Comparison of ENCODE assay signal across 8 cellular contexts in genomic region chr2:173964565-173965371, GRCh38. TPM values are rescaled to one million over a fixed set of nuclear protein-coding genes. Genes with fewer than 3 reads are reported as not detected.
DNase-seq lines count a peak whose midpoint lies in the region; ATAC-seq, FAIRE-seq and TF ChIP-seq lines count a peak whose summit lies in the region.

No MANE protein-coding gene starts in this region.

- H3K4me1 ChIP-seq in Loucy (ENCODE audit: insufficient read depth, low read length, poor library complexity, severe bottlenecking) = peaks cover 43% of the 10 kb centered on the region
- H3K4me1 ChIP-seq in thyroid gland = peaks cover 10 to 11% of the 10 kb centered on the region in 2 donors

- intact Hi-C loops in thyroid gland (cut with DNase I) = no loop called here

- FAIRE-seq in D721Med (lab: Jason Lieb, UNC) = no peak

- no peak for TF ChIP-seq POLR2A in thyroid gland (IDR thresholded peaks at IDR 0.05)

- H4K20me1 ChIP-seq in Loucy (ENCODE audit: insufficient read depth, low read length, poor library complexity, severe bottlenecking) = peaks cover 39% of the 10 kb centered on the region

- peak overlapping the region; percentile 59 for H3K4me2 ChIP-seq in Loucy (ENCODE audit: low read depth, low read length, poor library complexity, severe bottlenecking)

- peaks cover 8% of the 10 kb centered on the region for H3F3A ChIP-seq in Loucy (ENCODE audit: low read depth)

- H3K9ac ChIP-seq in Loucy (ENCODE audit: low read depth, low read length, poor library complexity, severe bottlenecking) = peak overlapping the region; percentile 100

- H3K4me3 Mint-ChIP-seq in activated naive CD8-positive, alpha-beta T cell = peak overlapping the region; percentile 91
- H3K4me3 Mint-ChIP-seq in glutamatergic neuron (ENCODE audit: unreplicated experiment) (peak overlapping the region; percentile 97), osteocyte (ENCODE audit: unreplicated experiment) (peak overlapping the region; percentile 87)

- H3K79me2 ChIP-seq in Loucy (ENCODE audit: insufficient read depth, low read length) = peaks cover 59% of the 10 kb centered on the region

- H3K9me2 ChIP-seq in Loucy (replicated peaks; ENCODE audit: low read depth, low read length) = no peaks in the 10 kb centered on the region

- H3K27me3 ChIP-seq in Loucy (ENCODE audit: insufficient read depth, low read length, poor library complexity, severe bottlenecking) (peaks cover 4% of the 10 kb centered on the region), thyroid gland (no peaks in the 10 kb centered on the region)

- peaks cover 40% of the 10 kb centered on the region for H3K4me1 Mint-ChIP-seq in activated naive CD8-positive, alpha-beta T cell (ENCODE audit: low read depth)
- H3K4me1 Mint-ChIP-seq in glutamatergic neuron (ENCODE audit: low read depth, unreplicated experiment) (peaks cover 18% of the 10 kb centered on the region), osteocyte (ENCODE audit: unreplicated experiment) (peaks cover 36% of the 10 kb centered on the region)

- H3K9me3 Mint-ChIP-seq in activated naive CD8-positive, alpha-beta T cell (ENCODE audit: low read depth) = no peaks in the 10 kb centered on the region
- peaks cover 18% of the 10 kb centered on the region for H3K9me3 Mint-ChIP-seq in glutamatergic neuron (ENCODE audit: unreplicated experiment)
- no peaks in the 10 kb centered on the region for H3K9me3 Mint-ChIP-seq in osteocyte (ENCODE audit: unreplicated experiment)

- ATAC-seq in GM21528 (IDR thresholded peaks at IDR 0.05; ENCODE audit: low FRiP score, unreplicated experiment) = peak; percentile 18
- ATAC-seq in SK-N-SH treated with all-trans-retinoic acid at 6 μM for 48 hours = peak; percentile 47

- H3K36me3 ChIP-seq in Loucy (ENCODE audit: insufficient read depth, low read length) (0 out of 2 replicates have a peak, but pooled peaks cover 8% of the 10 kb centered on the region), thyroid gland (no peaks in the 10 kb centered on the region)

- DNase-seq in D721Med (ENCODE audit: insufficient read length, low spot score) (peak; percentile 22), glutamatergic neuron (peak; percentile 91), osteocyte (ENCODE audit: extremely low spot score, unreplicated experiment) (peak; percentile 95), thyroid gland (peak; percentile 90)

- peak overlapping the region; percentile 100 for H3K27ac Mint-ChIP-seq in activated naive CD8-positive, alpha-beta T cell
- H3K27ac Mint-ChIP-seq in glutamatergic neuron (ENCODE audit: unreplicated experiment) (peak overlapping the region; percentile 99), osteocyte (ENCODE audit: unreplicated experiment) (peak overlapping the region; percentile 100)

- TF ChIP-seq CTCF in D721Med (IDR thresholded peaks at IDR 0.05; ENCODE audit: insufficient read depth, missing control alignments) (no peak), Loucy (conservative IDR thresholded peaks at IDR 0.05; ENCODE audit: low read length) (no peak), glutamatergic neuron (IDR thresholded peaks at IDR 0.05; ENCODE audit: partially characterized antibody, unreplicated experiment) (no peak), osteocyte (IDR thresholded peaks at IDR 0.05) (no peak), thyroid gland (IDR thresholded peaks at IDR 0.05) (no peak)

- H3K36me3 Mint-ChIP-seq in activated naive CD8-positive, alpha-beta T cell = peaks cover 18% of the 10 kb centered on the region
- no peaks in the 10 kb centered on the region for H3K36me3 Mint-ChIP-seq in glutamatergic neuron (ENCODE audit: unreplicated experiment)
- peaks cover 11% of the 10 kb centered on the region for H3K36me3 Mint-ChIP-seq in osteocyte (ENCODE audit: unreplicated experiment)

- peak overlapping the region; percentile 98 to 100 (median 100) for H3K27ac ChIP-seq in thyroid gland

- peak overlapping the region; percentile 72 for H2AFZ ChIP-seq in Loucy (ENCODE audit: low read length)

- 0% methylated on average over 25 to 43 of the region's 84 CpGs for whole genome bisulfite sequencing in thyroid gland, 2 donors

- H3K27me3 Mint-ChIP-seq in activated naive CD8-positive, alpha-beta T cell = no peaks in the 10 kb centered on the region
- H3K27me3 Mint-ChIP-seq in glutamatergic neuron (ENCODE audit: unreplicated experiment) = peaks cover 14% of the 10 kb centered on the region
- H3K27me3 Mint-ChIP-seq in osteocyte (ENCODE audit: unreplicated experiment) = no peaks in the 10 kb centered on the region

- H3K9me3 ChIP-seq in Loucy (ENCODE audit: insufficient read depth, low read depth, low read length) = no peaks in the 10 kb centered on the region
- H3K9me3 ChIP-seq in thyroid gland = no peaks in the 10 kb centered on the region

- peak overlapping the region; percentile 89 for H3K4me3 ChIP-seq in Loucy (ENCODE audit: low read length, poor library complexity, severe bottlenecking)
- H3K4me3 ChIP-seq in thyroid gland (replicated peaks in 1 of 3) = peak overlapping the region; percentile 91 to 99 (median 98)

TF ChIP-seq in SK-N-SH treated with all-trans-retinoic acid at 6 μM for 48 hours, 23 proteins besides CTCF, POLR2A, EP300 and RAD21:
- TF ChIP-seq PPARA (CRISPR knock-in tag; IDR thresholded peaks at IDR 0.05; ENCODE audit: borderline replicate concordance) = no peak
- TF ChIP-seq ZC3H10 (CRISPR knock-in tag; IDR thresholded peaks at IDR 0.05) = no peak
- TF ChIP-seq ISL1 (CRISPR knock-in tag; IDR thresholded peaks at IDR 0.05) = no peak
- TF ChIP-seq ZFP3 (CRISPR knock-in tag; IDR thresholded peaks at IDR 0.05) = no peak
- no peak for TF ChIP-seq BACH2 (CRISPR knock-in tag; IDR thresholded peaks at IDR 0.05; ENCODE audit: borderline replicate concordance)
- no peak for TF ChIP-seq ZNF70 (CRISPR knock-in tag; IDR thresholded peaks at IDR 0.05)
- TF ChIP-seq TCF4 (CRISPR knock-in tag; IDR thresholded peaks at IDR 0.05; ENCODE audit: borderline replicate concordance) = no peak
- TF ChIP-seq ESRRG (CRISPR knock-in tag; IDR thresholded peaks at IDR 0.05) = no peak
- TF ChIP-seq ZNF565 (CRISPR knock-in tag; conservative IDR thresholded peaks at IDR 0.05; ENCODE audit: low read depth) = no peak
- TF ChIP-seq SNAI2 (CRISPR knock-in tag; IDR thresholded peaks at IDR 0.05) = no peak
- TF ChIP-seq TOX (CRISPR knock-in tag; IDR thresholded peaks at IDR 0.05; ENCODE audit: borderline replicate concordance) = no peak
- TF ChIP-seq RARB (CRISPR knock-in tag; IDR thresholded peaks at IDR 0.05) = no peak
- no peak for TF ChIP-seq POU6F1 (CRISPR knock-in tag; IDR thresholded peaks at IDR 0.05; ENCODE audit: borderline replicate concordance, low read depth)
- no peak for TF ChIP-seq CREB5 (CRISPR knock-in tag; IDR thresholded peaks at IDR 0.05; ENCODE audit: low read depth)
- TF ChIP-seq GLIS3 (CRISPR knock-in tag; IDR thresholded peaks at IDR 0.05) = no peak
- no peak for TF ChIP-seq ARNTL (CRISPR knock-in tag; IDR thresholded peaks at IDR 0.05; ENCODE audit: borderline replicate concordance, low read depth)
- no peak for TF ChIP-seq ZNF8 (CRISPR knock-in tag; IDR thresholded peaks at IDR 0.05)

RNA-seq across cellular contexts. Expression of gene SP3, which starts 0.4 kb away (rescaled TPM):
- total RNA-seq in glutamatergic neuron (ENCODE audit: unreplicated experiment) (79.9 TPM), osteocyte (75.3 and 80.3 TPM in 2 replicates), thyroid gland (100 to 1,000 TPM; 152 to 237 (median 186) TPM)

Comparison
In these comparisons a context has a peak if more than half of its experiments do, and no peak if none do; other contexts are left out.
1. Peak in every context shown above with its lines: DNase-seq, ATAC-seq, H3K4me3 ChIP-seq and H3K27ac ChIP-seq.
2. DNase-seq: peak in every context shown above with its lines; median percentile 95 in osteocyte; 91 in glutamatergic neuron; 90 in thyroid gland; 22 in D721Med.